1 cellular context compared by ENCODE assay signal in the genomic region with DNA sequence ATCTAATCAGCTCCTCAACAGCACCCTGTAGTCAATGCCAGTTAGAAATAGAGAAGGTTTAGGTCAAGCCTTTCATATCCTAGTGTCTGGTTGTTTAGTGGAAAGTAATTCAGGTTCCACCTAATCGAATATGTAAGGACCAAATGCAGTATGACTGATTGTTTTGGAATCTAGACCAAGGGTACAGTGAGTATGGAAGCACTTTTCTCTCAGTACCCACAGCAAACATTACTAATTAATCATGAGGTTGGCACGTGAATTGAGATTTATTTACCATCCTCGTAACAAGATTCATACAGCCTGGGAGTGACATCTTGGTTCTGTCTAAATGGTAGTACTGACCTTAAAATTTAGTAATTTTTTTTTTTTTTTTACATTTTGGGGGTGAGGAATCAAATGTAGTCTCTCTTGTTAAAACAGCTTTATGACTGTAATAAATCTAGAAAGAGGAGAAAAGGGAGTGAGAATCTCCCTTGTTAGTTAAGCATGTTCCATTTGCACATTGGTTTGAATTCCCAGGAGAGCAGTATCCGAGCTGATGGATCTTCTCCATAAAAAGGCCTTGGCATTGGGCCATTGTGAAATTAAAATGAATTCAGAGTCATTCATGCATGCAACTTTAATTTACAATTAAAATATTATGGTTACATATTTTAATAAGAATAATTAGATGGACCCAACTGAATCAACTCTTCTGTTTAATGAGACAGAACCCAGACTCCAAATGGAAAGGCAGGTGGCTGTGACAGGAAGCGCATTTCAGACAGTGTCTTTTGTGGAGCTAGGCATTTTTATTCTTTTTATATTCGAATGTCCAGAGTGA.
TF ChIP-seq lines count a peak whose summit lies in the region.

No MANE protein-coding gene starts in this region.

TF ChIP-seq in HepG2, 621 proteins besides CTCF, POLR2A, EP300 and RAD21 (continued from another document):
- TF ChIP-seq, protein P1, sequence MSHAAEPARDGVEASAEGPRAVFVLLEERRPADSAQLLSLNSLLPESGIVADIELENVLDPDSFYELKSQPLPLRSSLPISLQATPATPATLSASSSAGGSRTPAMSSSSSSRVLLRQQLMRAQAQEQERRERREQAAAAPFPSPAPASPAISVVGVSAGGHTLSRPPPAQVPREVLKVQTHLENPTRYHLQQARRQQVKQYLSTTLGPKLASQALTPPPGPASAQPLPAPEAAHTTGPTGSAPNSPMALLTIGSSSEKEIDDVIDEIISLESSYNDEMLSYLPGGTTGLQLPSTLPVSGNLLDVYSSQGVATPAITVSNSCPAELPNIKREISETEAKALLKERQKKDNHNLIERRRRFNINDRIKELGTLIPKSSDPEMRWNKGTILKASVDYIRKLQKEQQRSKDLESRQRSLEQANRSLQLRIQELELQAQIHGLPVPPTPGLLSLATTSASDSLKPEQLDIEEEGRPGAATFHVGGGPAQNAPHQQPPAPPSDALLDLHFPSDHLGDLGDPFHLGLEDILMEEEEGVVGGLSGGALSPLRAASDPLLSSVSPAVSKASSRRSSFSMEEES (CRISPR knock-in tag; IDR thresholded peaks at IDR 0.05): no peak
- TF ChIP-seq PAF1 (CRISPR knock-in tag; IDR thresholded peaks at IDR 0.05) (no peak), PCBP2 (optimal IDR thresholded peaks at IDR 0.05; ENCODE audit: low read depth, low read length, poor library complexity, severe bottlenecking) (no peak), NFKBIZ (CRISPR knock-in tag; IDR thresholded peaks at IDR 0.05) (no peak), KDM1A (CRISPR knock-in tag; IDR thresholded peaks at IDR 0.05) (no peak), SIN3A (IDR thresholded peaks at IDR 0.05; ENCODE audit: borderline replicate concordance, low read depth, low read length) (no peak), ZNF570 (CRISPR knock-in tag; IDR thresholded peaks at IDR 0.05; ENCODE audit: borderline replicate concordance) (no peak), ZNF160 (CRISPR knock-in tag; IDR thresholded peaks at IDR 0.05) (no peak), ZNF343 (CRISPR knock-in tag; IDR thresholded peaks at IDR 0.05) (no peak), NFYC (CRISPR knock-in tag; IDR thresholded peaks at IDR 0.05) (no peak)
- TF ChIP-seq, protein P2, sequence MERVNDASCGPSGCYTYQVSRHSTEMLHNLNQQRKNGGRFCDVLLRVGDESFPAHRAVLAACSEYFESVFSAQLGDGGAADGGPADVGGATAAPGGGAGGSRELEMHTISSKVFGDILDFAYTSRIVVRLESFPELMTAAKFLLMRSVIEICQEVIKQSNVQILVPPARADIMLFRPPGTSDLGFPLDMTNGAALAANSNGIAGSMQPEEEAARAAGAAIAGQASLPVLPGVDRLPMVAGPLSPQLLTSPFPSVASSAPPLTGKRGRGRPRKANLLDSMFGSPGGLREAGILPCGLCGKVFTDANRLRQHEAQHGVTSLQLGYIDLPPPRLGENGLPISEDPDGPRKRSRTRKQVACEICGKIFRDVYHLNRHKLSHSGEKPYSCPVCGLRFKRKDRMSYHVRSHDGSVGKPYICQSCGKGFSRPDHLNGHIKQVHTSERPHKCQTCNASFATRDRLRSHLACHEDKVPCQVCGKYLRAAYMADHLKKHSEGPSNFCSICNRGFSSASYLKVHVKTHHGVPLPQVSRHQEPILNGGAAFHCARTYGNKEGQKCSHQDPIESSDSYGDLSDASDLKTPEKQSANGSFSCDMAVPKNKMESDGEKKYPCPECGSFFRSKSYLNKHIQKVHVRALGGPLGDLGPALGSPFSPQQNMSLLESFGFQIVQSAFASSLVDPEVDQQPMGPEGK (CRISPR knock-in tag; IDR thresholded peaks at IDR 0.05): no peak
TF ChIP-seq in HepG2: peak in this region for 0.
